Comparison of ENCODE assay signal across 24 cellular contexts in genomic region chr10:664248-664647, GRCh38. TPM values are rescaled to one million over a fixed set of nuclear protein-coding genes. Genes with fewer than 3 reads are reported as not detected.
DNase-seq lines count a peak whose midpoint lies in the region; ATAC-seq and TF ChIP-seq lines count a peak whose summit lies in the region.
"Had no signal": no experiment of that assay in that cellular context is flagged by ENCODE, and none has a peak within 500 bp of the region (broad histone marks: within the 10 kb centered on the region; RNA-seq: fewer than 3 reads in every experiment).

No MANE protein-coding gene starts in this region.

- no peaks in the 10 kb centered on the region for H3K27me3 ChIP-seq in dorsolateral prefrontal cortex
- no peaks in the 10 kb centered on the region for H3K27me3 ChIP-seq in muscle layer of colon (ENCODE audit: control insufficient read depth in 1 of 2, insufficient read depth in 2 of 2, low read length in 2 of 2)
- no peaks in the 10 kb centered on the region for H3K27me3 ChIP-seq in testis
- H3K27me3 ChIP-seq: breast epithelium had no signal

- no peak for ATAC-seq in GM18873 (IDR thresholded peaks at IDR 0.05; ENCODE audit: low FRiP score, unreplicated experiment)
- ATAC-seq: activated CD4-positive, CD25-positive, alpha-beta regulatory T cell treated with anti-CD3 and anti-CD28 coated beads, Interleukin-2, amount 50 U/mL, for 24 hours; psoas muscle had no signal

- TF ChIP-seq CTCF in dorsolateral prefrontal cortex (IDR thresholded peaks at IDR 0.05 in 54 of 56, conservative IDR thresholded peaks at IDR 0.05 in 2 of 56; ENCODE audit: low read depth in 1 of 56, partially characterized antibody in 56 of 56) (no peak), testis (IDR thresholded peaks at IDR 0.05) (no peak)

- H3K4me1 ChIP-seq in muscle layer of colon (ENCODE audit: insufficient read depth, low read length) (peaks cover 69% of the 10 kb centered on the region), testis (peaks cover 41% of the 10 kb centered on the region)
- H3K4me1 ChIP-seq: breast epithelium had no signal

- H3K27ac ChIP-seq in dorsolateral prefrontal cortex: peak overlapping the region in 58 of 59 donors; percentile 72 to 98 (median 93)
- peak overlapping the region; percentile 83 for H3K27ac ChIP-seq in muscle layer of colon (ENCODE audit: low read depth, low read length)
- peak overlapping the region; percentile 69 to 84 for H3K27ac ChIP-seq in testis
- H3K27ac ChIP-seq: breast epithelium, psoas muscle had no signal

- H3K9me3 ChIP-seq in muscle layer of colon (ENCODE audit: low read length): no peaks in the 10 kb centered on the region
- no peaks in the 10 kb centered on the region for H3K9me3 ChIP-seq in testis
- H3K9me3 ChIP-seq: breast epithelium, psoas muscle, SK-N-SH had no signal

- H3K36me3 ChIP-seq in muscle layer of colon (ENCODE audit: insufficient read depth, low read length) (no peaks in the 10 kb centered on the region), testis (ENCODE audit: low read depth, missing control alignments) (no peaks in the 10 kb centered on the region)
- H3K36me3 ChIP-seq: breast epithelium had no signal

- DNase-seq in HEK293T (ENCODE audit: extremely low spot score) (no peak), dorsolateral prefrontal cortex (no peak), testis (no peak), COR-L47 (lab: John Stamatoyannopoulos, UW) (no peak)
- no peak for DNase-seq in activated effector memory CD4-positive, alpha-beta T cell treated with Interleukin-2 at 50 U/mL for 16 hours
- DNase-seq: activated CD4-positive, alpha-beta T cell treated with anti-CD3 and anti-CD28 coated beads, Interleukin-2, amount 50 U/mL, for 4 hours; activated CD8-positive, alpha-beta memory T cell treated with anti-CD3 and anti-CD28 coated beads, Interleukin-2, amount 50 U/mL, for 4 hours; activated naive CD4-positive, alpha-beta T cell treated with anti-CD3 and anti-CD28 coated beads for 36 hours; AML-193; DMS79 treated with DMSO at 0.1 percent for 48 hours; effector CD4-positive, alpha-beta T cell; GDM1; kidney; naive B cell; NCI-H1930; NCI-H524 treated with DMSO at 0.1 percent for 48 hours; OCI-M1; psoas muscle; SK-N-SH; stimulated activated CD4-positive, alpha-beta T cell treated with anti-CD3 and anti-CD28 coated beads, Interleukin-4, amount 100 ng/mL, for 24 hours had no signal

- POLR2A ChIA-PET in HEK293T (lab: Yijun Ruan, JAX): no interaction called here

- H3K4me3 ChIP-seq in dorsolateral prefrontal cortex: peak overlapping the region in 34 of 59 donors; percentile 0 to 55 (median 34)
- H3K4me3 ChIP-seq in muscle layer of colon (ENCODE audit: low read depth in 1 of 2, low read length in 2 of 2): peak overlapping the region in 1 of 2 donors; percentile 12
- no peak overlapping the region for H3K4me3 ChIP-seq in testis
- H3K4me3 ChIP-seq: breast epithelium, psoas muscle had no signal

- H3K9ac ChIP-seq in muscle layer of colon (ENCODE audit: low read length): peak overlapping the region; percentile 49
- H3K9ac ChIP-seq: SK-N-SH had no signal

- CTCF ChIA-PET in HEK293T (lab: Yijun Ruan, JAX): no interaction called here

- TF ChIP-seq POLR2A in testis (IDR thresholded peaks at IDR 0.05): no peak

- WGBS in testis, 2 donors: 62 to 74% methylated on average over 10 of the region's 10 CpGs

- intact Hi-C loops in dorsolateral prefrontal cortex (cut with DNase I): loop anchor here (5.0 kb wide), 1 partner anchor 37 kb away; no protein-coding TSS in a partner anchor
- intact Hi-C loops in testis (cut with DNase I; ENCODE audit: low total_unique reads): no loop called here

TF ChIP-seq in HEK293T, 16 proteins besides CTCF, POLR2A, EP300 and RAD21:
- TF ChIP-seq FOXK2 (IDR thresholded peaks at IDR 0.05) (no peak), PKNOX1 (IDR thresholded peaks at IDR 0.05) (peak; percentile 71)

RNA-seq across cellular contexts. Expression of gene DIP2C, which starts 25.2 kb away (rescaled TPM):
- 100 to 1,000 TPM in 1 of 120 experiments, 10 to 100 TPM in 119; 39.6 to 102 (median 58.2) TPM for total RNA-seq in dorsolateral prefrontal cortex
- total RNA-seq in testis: 10 to 100 TPM; 30.1 to 43.4 TPM
- polyA plus RNA-seq in testis (ENCODE audit: insufficient read depth, low read depth, low replicate concordance): 14.9 TPM

Comparison
In these comparisons a context has a peak if more than half of its experiments do, and no peak if none do; other contexts are left out.
1. H3K4me3 ChIP-seq: peak in dorsolateral prefrontal cortex (34 of 59); none in testis (0 of 2).
2. Peak in every context shown above with its lines, with median percentiles within 50 percentile points of each other: H3K27ac ChIP-seq.